1 cellular context compared by ENCODE assay signal in genomic region chr21:14762734-14763694, GRCh38.
TF ChIP-seq lines count a peak whose summit lies in the region.

No MANE protein-coding gene starts in this region.

TF ChIP-seq in GM12878, 131 proteins besides CTCF, POLR2A, EP300 and RAD21 (continued from another document and continues in another):
- TF ChIP-seq RELB (IDR thresholded peaks at IDR 0.05; ENCODE audit: low read depth): peak; percentile 88; the same call in 1 of the 2 replicates
- no peak for TF ChIP-seq CHD1 (IDR thresholded peaks at IDR 0.05; ENCODE audit: low read depth, low read length)
- TF ChIP-seq BRCA1 (IDR thresholded peaks at IDR 0.05; ENCODE audit: low read depth, low read length): no peak
- peak; percentile 21 for TF ChIP-seq SMAD1 (IDR thresholded peaks at IDR 0.05; ENCODE audit: low read depth, partially characterized antibody)
- TF ChIP-seq SMC3 (IDR thresholded peaks at IDR 0.05; ENCODE audit: borderline replicate concordance, low read length): peak; percentile 28; the same call in 1 of the 2 replicates
- no peak for TF ChIP-seq LARP7 (IDR thresholded peaks at IDR 0.05)
- TF ChIP-seq NFYA (IDR thresholded peaks at IDR 0.05; ENCODE audit: borderline replicate concordance, low read depth, low read length): no peak
- no peak for TF ChIP-seq IRF3 (IDR thresholded peaks at IDR 0.05)
- TF ChIP-seq EGR1 (IDR thresholded peaks at IDR 0.05; ENCODE audit: borderline replicate concordance in 1 of 2, low read depth in 2 of 2, low read length in 2 of 2): no peak
- no peak for TF ChIP-seq TARDBP (IDR thresholded peaks at IDR 0.05; ENCODE audit: borderline replicate concordance)
- TF ChIP-seq KLF5 (IDR thresholded peaks at IDR 0.05; ENCODE audit: partially characterized antibody): no peak
- no peak for TF ChIP-seq USF2 (IDR thresholded peaks at IDR 0.05; ENCODE audit: borderline replicate concordance, low read depth, low read length)
- no peak for TF ChIP-seq RELA (IDR thresholded peaks at IDR 0.05; ENCODE audit: borderline replicate concordance, partially characterized antibody)
- TF ChIP-seq POLR2AphosphoS5 (IDR thresholded peaks at IDR 0.05; ENCODE audit: low read length): peak; percentile 51; the same call in 1 of the 2 replicates
- peak; percentile 70; the same call in 1 of the 2 replicates for TF ChIP-seq BACH1 (IDR thresholded peaks at IDR 0.05; ENCODE audit: borderline replicate concordance)
- TF ChIP-seq ZBTB33 (IDR thresholded peaks at IDR 0.05): no peak
- peak; percentile 74; the same call in 1 of the 2 replicates for TF ChIP-seq PAX5 (IDR thresholded peaks at IDR 0.05; ENCODE audit: borderline replicate concordance, low read depth, low read length)
- no peak for TF ChIP-seq PRDM15 (CRISPR knock-in tag; IDR thresholded peaks at IDR 0.05)
- TF ChIP-seq BCL3 (IDR thresholded peaks at IDR 0.05; ENCODE audit: borderline replicate concordance, insufficient read depth, low read depth, low read length, poor library complexity, severe bottlenecking): peak; percentile 45
- no peak for TF ChIP-seq SUPT20H (IDR thresholded peaks at IDR 0.05; ENCODE audit: borderline replicate concordance, control insufficient read depth, low read depth, low read length)
- no peak for TF ChIP-seq NRF1 (conservative IDR thresholded peaks at IDR 0.05; ENCODE audit: low read depth, low read length)
- no peak for TF ChIP-seq JUNB (IDR thresholded peaks at IDR 0.05)
- TF ChIP-seq ZNF622 (IDR thresholded peaks at IDR 0.05): no peak
- peak; percentile 56 for TF ChIP-seq RUNX3 (IDR thresholded peaks at IDR 0.05; ENCODE audit: low read length)
- no peak for TF ChIP-seq STAT1 (conservative IDR thresholded peaks at IDR 0.05)
- no peak; the same call in 1 of the 2 replicates for TF ChIP-seq HDGF (IDR thresholded peaks at IDR 0.05)
- TF ChIP-seq RCOR1 (conservative IDR thresholded peaks at IDR 0.05; ENCODE audit: low read depth, low read length): peak; percentile 90; the same call in 1 of the 2 replicates
- TF ChIP-seq SP1 (IDR thresholded peaks at IDR 0.05; ENCODE audit: low read depth, low read length): no peak
- peak; percentile 92 to 96 for TF ChIP-seq IKZF2 (IDR thresholded peaks at IDR 0.05)
- no peak for TF ChIP-seq WRNIP1 (IDR thresholded peaks at IDR 0.05; ENCODE audit: borderline replicate concordance, low read depth, low read length)
- peak; percentile 51; the same call in 1 of the 2 replicates for TF ChIP-seq STAT3 (IDR thresholded peaks at IDR 0.05; ENCODE audit: low read depth, low read length)
- peak; percentile 65 for TF ChIP-seq CUX1 (IDR thresholded peaks at IDR 0.05; ENCODE audit: insufficient replicate concordance, low read depth, low read length)
- no peak for TF ChIP-seq SIX5 (IDR thresholded peaks at IDR 0.05; ENCODE audit: low read depth, low read length, severe bottlenecking)
- no peak; the same call in none of the 2 replicates for TF ChIP-seq BMI1 (IDR thresholded peaks at IDR 0.05; ENCODE audit: borderline replicate concordance)
- no peak for TF ChIP-seq SREBF1 (IDR thresholded peaks at IDR 0.05; ENCODE audit: low read length)
- peak; percentile 59 for TF ChIP-seq MEF2B (IDR thresholded peaks at IDR 0.05; ENCODE audit: partially characterized antibody, poor library complexity, severe bottlenecking)
- TF ChIP-seq USF1 (IDR thresholded peaks at IDR 0.05; ENCODE audit: borderline replicate concordance, extremely low read length, insufficient read depth, low read depth, low read length): no peak
- TF ChIP-seq IRF5 (IDR thresholded peaks at IDR 0.05; ENCODE audit: borderline replicate concordance): no peak
- TF ChIP-seq TBL1XR1 (IDR thresholded peaks at IDR 0.05; ENCODE audit: low read depth, low read length): no peak
- TF ChIP-seq FOS (IDR thresholded peaks at IDR 0.05; ENCODE audit: borderline replicate concordance, extremely low read depth, insufficient read length): no peak
- no peak for TF ChIP-seq SIN3A (IDR thresholded peaks at IDR 0.05; ENCODE audit: low read depth, low read length)
- TF ChIP-seq NR2C2 (IDR thresholded peaks at IDR 0.05; ENCODE audit: borderline replicate concordance, control insufficient read depth, insufficient read length, low read depth): no peak
- TF ChIP-seq CREB1 (IDR thresholded peaks at IDR 0.05; ENCODE audit: low read depth): no peak; the same call in 1 of the 2 replicates
